Comparison of ENCODE assay signal across 25 cellular contexts in the genomic region with DNA sequence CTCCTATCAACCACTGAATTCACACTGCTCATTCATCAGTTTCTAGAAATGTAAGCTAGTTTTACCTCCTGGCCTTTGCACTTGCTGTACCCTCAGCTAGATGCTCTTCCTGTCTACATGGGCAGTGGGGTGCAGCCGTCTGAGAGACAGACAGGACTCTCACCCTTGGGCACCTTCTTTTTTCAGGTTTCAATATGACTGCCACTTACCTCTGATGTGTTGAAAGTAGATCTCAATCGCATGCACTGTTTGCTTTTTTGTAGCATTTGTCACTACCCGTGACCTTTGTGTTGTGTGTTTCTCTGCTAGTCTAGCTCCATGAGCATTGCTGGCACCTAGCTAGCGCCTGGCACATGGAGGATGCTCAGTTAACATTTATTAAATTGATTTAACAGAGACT.
DNase-seq lines count a peak whose midpoint lies in the region; ATAC-seq, FAIRE-seq and TF ChIP-seq lines count a peak whose summit lies in the region.
"Had no signal": no experiment of that assay in that cellular context is flagged by ENCODE, and none has a peak within 500 bp of the region (broad histone marks: within the 10 kb centered on the region; RNA-seq: fewer than 3 reads in every experiment).

No MANE protein-coding gene starts in this region.

- H3K4me3 ChIP-seq in BLaER1 (no peak overlapping the region), pancreas (no peak overlapping the region)
- H3K4me3 ChIP-seq: ovary, skin epidermis had no signal

- H4K20me1 ChIP-seq in BLaER1 = peaks cover 31% of the 10 kb centered on the region

- H3K9ac ChIP-seq in BLaER1 = no peak overlapping the region

- H3K36me3 ChIP-seq in BLaER1 (no peaks in the 10 kb centered on the region), pancreas (no peaks in the 10 kb centered on the region)
- H3K36me3 ChIP-seq: ovary had no signal

- H3K4me1 ChIP-seq in BLaER1 = peaks cover 52% of the 10 kb centered on the region
- no peaks in the 10 kb centered on the region for H3K4me1 ChIP-seq in pancreas

- H3K27ac ChIP-seq in BLaER1 (no peak overlapping the region), pancreas (no peak overlapping the region)
- H3K27ac ChIP-seq: ovary, skin epidermis had no signal

- peaks cover 18% of the 10 kb centered on the region for H3K27me3 ChIP-seq in BLaER1
- H3K27me3 ChIP-seq in pancreas = no peaks in the 10 kb centered on the region
- H3K27me3 ChIP-seq: ovary had no signal

- no peaks in the 10 kb centered on the region for H3K9me3 ChIP-seq in BLaER1
- no peaks in the 10 kb centered on the region for H3K9me3 ChIP-seq in pancreas
- H3K9me3 ChIP-seq: ovary had no signal

- 56 to 57% methylated on average over 4 of the region's 4 CpGs for WGBS in pancreas, 2 donors

- DNase-seq in COR-L47 (lab: John Stamatoyannopoulos, UW) = no peak
- DNase-seq in NCI-H2107 treated with DMSO at 0.1 percent for 48 hours (lab: John Stamatoyannopoulos, UW; ENCODE audit: unreplicated experiment) = no peak
- no peak for DNase-seq in GM10266 (ENCODE audit: extremely low spot score)
- no peak for DNase-seq in pancreas
- DNase-seq: 8988T; activated CD4-positive, alpha-beta memory T cell treated with anti-CD3 and anti-CD28 coated beads, Interleukin-2, amount 10 ng/mL, durations not matched to agents 7 days and 5 days; activated CD8-positive, alpha-beta memory T cell treated with anti-CD3 and anti-CD28 coated beads, Interleukin-2, amount 50 U/mL, for 48 hours; activated naive CD4-positive, alpha-beta T cell treated with anti-CD3 and anti-CD28 coated beads, Interleukin-2, amount 50 U/mL, for 16 hours; DND-41; GF-D8; glutamatergic neuron; NCI-H1048; NCI-H1694; NCI-H446; NCI-H774; ovary; SIG-M5; stimulated activated naive CD4-positive, alpha-beta T cell treated with Interleukin-2 at 50 U/mL for 16 hours had no signal

- H3K4me2 ChIP-seq in BLaER1 = peak overlapping the region; percentile 74

- intact Hi-C loops in pancreas (cut with DNase I) = loop anchor here in 1 of 3 donors (10.0 kb wide), 1 partner anchor 524 kb away; no protein-coding TSS in a partner anchor

- ATAC-seq in GM18868 (IDR thresholded peaks at IDR 0.05; ENCODE audit: unreplicated experiment) (peak; percentile 70), GM21786 (IDR thresholded peaks at IDR 0.05; ENCODE audit: unreplicated experiment) (peak; percentile 54), HG03354 (IDR thresholded peaks at IDR 0.05; ENCODE audit: poor library complexity, severe bottlenecking, unreplicated experiment) (peak; percentile 46), pancreas (no peak)
- ATAC-seq: esophagus mucosa, left lobe of liver had no signal

- no peak for TF ChIP-seq CTCF in GM10266 (IDR thresholded peaks at IDR 0.05; ENCODE audit: control insufficient read depth, insufficient read depth, low read depth, missing control alignments)
- TF ChIP-seq CTCF in pancreas (IDR thresholded peaks at IDR 0.05) = no peak

- FAIRE-seq in pancreas (lab: Jason Lieb, UNC) = no peak

Comparison
In these comparisons a context has a peak if more than half of its experiments do, and no peak if none do; other contexts are left out.
1. ATAC-seq: peak in GM18868 (single experiment), GM21786 (single experiment) and HG03354 (single experiment); none in pancreas (0 of 4).